ENCODE assay signal across 17 cellular contexts in genomic region chr12:79592865-79593264, GRCh38.
DNase-seq lines count a peak whose midpoint lies in the region; ATAC-seq, FAIRE-seq and TF ChIP-seq lines count a peak whose summit lies in the region.
"Had no signal": no experiment of that assay in that cellular context is flagged by ENCODE, and none has a peak within 500 bp of the region (broad histone marks: within the 10 kb centered on the region; RNA-seq: fewer than 3 reads in every experiment).

No MANE protein-coding gene starts in this region.

- H3K4me1 Mint-ChIP-seq in WTC11 (peaks cover 10% of the 10 kb centered on the region), glutamatergic neuron (ENCODE audit: low read depth, unreplicated experiment) (no peaks in the 10 kb centered on the region), osteocyte (ENCODE audit: unreplicated experiment) (peaks cover 16% of the 10 kb centered on the region)
- no peaks in the 10 kb centered on the region for H3K4me1 Mint-ChIP-seq in activated T-helper 17 cell treated with anti-CD3 and anti-CD28 coated beads, Interleukin-2, amount 50 U/mL, for 72 hours
- H3K4me1 Mint-ChIP-seq in stimulated activated effector memory CD8-positive, alpha-beta T cell treated with anti-CD3 and anti-CD28 coated beads, Interleukin-12 subunit alpha, Interleukin-12 subunit beta, amount 100 ng/mL, for 72 hours = no peaks in the 10 kb centered on the region

- peaks cover 38% of the 10 kb centered on the region for H3K36me3 Mint-ChIP-seq in WTC11
- H3K36me3 Mint-ChIP-seq in glutamatergic neuron (ENCODE audit: unreplicated experiment) = no peaks in the 10 kb centered on the region
- peaks cover 32% of the 10 kb centered on the region for H3K36me3 Mint-ChIP-seq in osteocyte (ENCODE audit: unreplicated experiment)
- no peaks in the 10 kb centered on the region for H3K36me3 Mint-ChIP-seq in activated T-helper 17 cell treated with anti-CD3 and anti-CD28 coated beads, Interleukin-2, amount 50 U/mL, for 72 hours (ENCODE audit: low read depth)
- H3K36me3 Mint-ChIP-seq in stimulated activated effector memory CD8-positive, alpha-beta T cell treated with anti-CD3 and anti-CD28 coated beads, Interleukin-12 subunit alpha, Interleukin-12 subunit beta, amount 100 ng/mL, for 72 hours = no peaks in the 10 kb centered on the region

- peak overlapping the region; percentile 48; the same call in 1 of the 2 replicates for H3K27ac Mint-ChIP-seq in WTC11
- peak overlapping the region; percentile 43 for H3K27ac Mint-ChIP-seq in glutamatergic neuron (ENCODE audit: unreplicated experiment)
- peak overlapping the region; percentile 7 for H3K27ac Mint-ChIP-seq in osteocyte (ENCODE audit: unreplicated experiment)
- H3K27ac Mint-ChIP-seq in activated T-helper 17 cell treated with anti-CD3 and anti-CD28 coated beads, Interleukin-2, amount 50 U/mL, for 72 hours = no peak overlapping the region
- no peak overlapping the region for H3K27ac Mint-ChIP-seq in stimulated activated effector memory CD8-positive, alpha-beta T cell treated with anti-CD3 and anti-CD28 coated beads, Interleukin-12 subunit alpha, Interleukin-12 subunit beta, amount 100 ng/mL, for 72 hours
- H3K27ac Mint-ChIP-seq: CD4-positive, alpha-beta T cell had no signal

- H3K9me3 Mint-ChIP-seq in WTC11 (no peaks in the 10 kb centered on the region), glutamatergic neuron (ENCODE audit: unreplicated experiment) (no peaks in the 10 kb centered on the region), osteocyte (ENCODE audit: unreplicated experiment) (no peaks in the 10 kb centered on the region)
- H3K9me3 Mint-ChIP-seq in activated T-helper 17 cell treated with anti-CD3 and anti-CD28 coated beads, Interleukin-2, amount 50 U/mL, for 72 hours = no peaks in the 10 kb centered on the region
- H3K9me3 Mint-ChIP-seq in stimulated activated effector memory CD8-positive, alpha-beta T cell treated with anti-CD3 and anti-CD28 coated beads, Interleukin-12 subunit alpha, Interleukin-12 subunit beta, amount 100 ng/mL, for 72 hours = no peaks in the 10 kb centered on the region
- H3K9me3 Mint-ChIP-seq: CD4-positive, alpha-beta T cell; H9 had no signal

- H3K4me3 Mint-ChIP-seq in WTC11 (no peak overlapping the region), glutamatergic neuron (ENCODE audit: unreplicated experiment) (no peak overlapping the region), osteocyte (ENCODE audit: unreplicated experiment) (no peak overlapping the region)
- no peak overlapping the region for H3K4me3 Mint-ChIP-seq in activated T-helper 17 cell treated with anti-CD3 and anti-CD28 coated beads, Interleukin-2, amount 50 U/mL, for 72 hours
- H3K4me3 Mint-ChIP-seq in stimulated activated effector memory CD8-positive, alpha-beta T cell treated with anti-CD3 and anti-CD28 coated beads, Interleukin-12 subunit alpha, Interleukin-12 subunit beta, amount 100 ng/mL, for 72 hours = no peak overlapping the region
- H3K4me3 Mint-ChIP-seq: CD4-positive, alpha-beta T cell; H9 had no signal

- CTCF ChIA-PET in WTC11 (lab: Charles Lee) = no interaction called here

- no peak for TF ChIP-seq POLR2A in H54 (IDR thresholded peaks at IDR 0.05; ENCODE audit: low read depth, low read length)

- H3K27me3 Mint-ChIP-seq in WTC11 (ENCODE audit: low read depth) (no peaks in the 10 kb centered on the region), glutamatergic neuron (ENCODE audit: unreplicated experiment) (no peaks in the 10 kb centered on the region), osteocyte (ENCODE audit: unreplicated experiment) (no peaks in the 10 kb centered on the region)
- H3K27me3 Mint-ChIP-seq in activated T-helper 17 cell treated with anti-CD3 and anti-CD28 coated beads, Interleukin-2, amount 50 U/mL, for 72 hours = no peaks in the 10 kb centered on the region
- H3K27me3 Mint-ChIP-seq: CD4-positive, alpha-beta T cell had no signal

- DNase-seq in H54 (ENCODE audit: insufficient read length, low spot score) (no peak), WTC11 (ENCODE audit: low spot score) (no peak), glutamatergic neuron (no peak), osteocyte (ENCODE audit: extremely low spot score, unreplicated experiment) (no peak), 8988T (no peak), kidney tubule cell (ENCODE audit: low spot score) (no peak)
- no peak for DNase-seq in stimulated activated effector memory CD8-positive, alpha-beta T cell treated with anti-CD3 and anti-CD28 coated beads, Interleukin-12 subunit alpha, Interleukin-12 subunit beta, amount 100 ng/mL, for 72 hours (ENCODE audit: low spot score in 2 of 2)
- DNase-seq: AML-193; CD4-positive, alpha-beta T cell; DMS79 treated with DMSO at 0.1 percent for 48 hours; GM23248; H9 had no signal

- POLR2A ChIA-PET in WTC11 (lab: Charles Lee) = no interaction called here

- no peak for TF ChIP-seq CTCF in WTC11 (IDR thresholded peaks at IDR 0.05)
- no peak for TF ChIP-seq CTCF in glutamatergic neuron (IDR thresholded peaks at IDR 0.05; ENCODE audit: partially characterized antibody, unreplicated experiment)
- TF ChIP-seq CTCF in osteocyte (IDR thresholded peaks at IDR 0.05) = no peak

- no peak for ATAC-seq in WTC11
- no peak for ATAC-seq in activated T-helper 17 cell treated with anti-CD3 and anti-CD28 coated beads, Interleukin-2, amount 50 U/mL, for 72 hours (replicated peaks)
- ATAC-seq in stimulated activated effector memory CD8-positive, alpha-beta T cell treated with anti-CD3 and anti-CD28 coated beads, Interleukin-12 subunit alpha, Interleukin-12 subunit beta, amount 100 ng/mL, for 72 hours = no peak
- ATAC-seq: A549, GM12878, K562 had no signal

- FAIRE-seq in H54 (lab: Jason Lieb, UNC) = peak; percentile 27
- FAIRE-seq: GM12878, GM19239, K562 had no signal

TF ChIP-seq in WTC11, 78 proteins besides CTCF, POLR2A, EP300 and RAD21:
- TF ChIP-seq PRDM15 (CRISPR knock-in tag; IDR thresholded peaks at IDR 0.05) (no peak), MYBL2 (CRISPR knock-in tag; IDR thresholded peaks at IDR 0.05) (no peak), ATF2 (CRISPR knock-in tag; IDR thresholded peaks at IDR 0.05; ENCODE audit: borderline replicate concordance, low read depth) (no peak), FOXK1 (CRISPR knock-in tag; IDR thresholded peaks at IDR 0.05) (no peak), ZNF232 (CRISPR knock-in tag; IDR thresholded peaks at IDR 0.05) (no peak), CREM (CRISPR knock-in tag; IDR thresholded peaks at IDR 0.05) (no peak), HMGA2 (CRISPR knock-in tag; IDR thresholded peaks at IDR 0.05) (no peak)
TF ChIP-seq in WTC11: peak in this region for 0.

Comparison
In these comparisons a context has a peak if more than half of its experiments do, and no peak if none do; other contexts are left out.
1. H3K27ac Mint-ChIP-seq: peak in WTC11 (single experiment), glutamatergic neuron (single experiment) and osteocyte (single experiment); none in activated T-helper 17 cell treated with anti-CD3 and anti-CD28 coated beads, Interleukin-2, amount 50 U/mL, for 72 hours (single experiment) and stimulated activated effector memory CD8-positive, alpha-beta T cell treated with anti-CD3 and anti-CD28 coated beads, Interleukin-12 subunit alpha, Interleukin-12 subunit beta, amount 100 ng/mL, for 72 hours (single experiment).